Comparison of ENCODE assay signal across 2 cellular contexts in the genomic region with DNA sequence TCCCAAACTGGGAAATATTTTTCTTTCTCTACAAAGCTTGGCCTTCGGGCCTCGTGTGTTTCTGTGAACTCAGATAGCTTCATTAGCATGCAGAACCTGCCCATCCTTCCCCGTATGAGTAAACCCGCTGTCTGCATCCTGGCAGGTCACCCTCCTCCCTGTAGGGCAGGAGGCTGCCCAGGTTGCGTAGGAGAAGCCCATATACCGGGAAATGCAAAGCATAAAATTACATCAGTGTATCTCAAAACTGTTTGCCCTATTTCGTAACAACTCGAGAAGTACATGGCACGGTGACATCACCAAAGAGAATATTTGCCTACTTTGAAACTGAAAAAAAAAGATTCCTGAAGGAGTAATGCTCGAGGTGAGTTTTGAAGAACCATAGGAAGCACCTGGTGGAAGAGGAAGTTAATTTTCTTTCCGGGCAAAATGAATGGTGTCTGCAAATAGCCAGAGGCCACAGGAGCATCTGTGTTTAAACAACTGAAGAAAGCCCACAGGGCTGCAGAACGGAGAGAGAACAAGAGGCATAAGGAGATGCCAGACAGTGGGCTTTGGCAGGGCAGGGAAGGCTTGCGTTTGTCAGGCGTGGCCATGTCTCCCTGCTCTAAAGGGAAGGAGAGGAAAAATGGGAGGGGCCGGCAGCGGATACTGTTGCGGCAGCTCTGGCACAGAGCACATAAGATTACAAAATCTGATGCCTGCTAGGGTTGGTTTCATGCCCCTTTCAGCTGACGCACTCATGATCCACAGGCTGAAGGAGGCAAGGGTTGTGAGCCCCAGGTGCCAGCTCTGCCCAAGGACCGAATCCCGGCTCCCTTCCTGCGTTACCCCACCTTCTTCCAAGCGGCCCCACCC.
TF ChIP-seq lines count a peak whose summit lies in the region.

No MANE protein-coding gene starts in this region.

TF ChIP-seq in A549, 52 proteins besides CTCF, POLR2A, EP300 and RAD21 (continued from another document):
- TF ChIP-seq PHF8 (IDR thresholded peaks at IDR 0.05; ENCODE audit: borderline replicate concordance, low read depth), result no peak
- TF ChIP-seq FOSL2 (IDR thresholded peaks at IDR 0.05), result no peak
- 0 out of 2 replicates have a peak, but pooled peaks have one; percentile 35 for TF ChIP-seq FOSL2 (CRISPR knock-in tag; IDR thresholded peaks at IDR 0.05)
- no peak for TF ChIP-seq SREBF2 (IDR thresholded peaks at IDR 0.05)
- TF ChIP-seq ZSCAN20 (CRISPR knock-in tag; IDR thresholded peaks at IDR 0.05), result no peak
- TF ChIP-seq, protein P1, sequence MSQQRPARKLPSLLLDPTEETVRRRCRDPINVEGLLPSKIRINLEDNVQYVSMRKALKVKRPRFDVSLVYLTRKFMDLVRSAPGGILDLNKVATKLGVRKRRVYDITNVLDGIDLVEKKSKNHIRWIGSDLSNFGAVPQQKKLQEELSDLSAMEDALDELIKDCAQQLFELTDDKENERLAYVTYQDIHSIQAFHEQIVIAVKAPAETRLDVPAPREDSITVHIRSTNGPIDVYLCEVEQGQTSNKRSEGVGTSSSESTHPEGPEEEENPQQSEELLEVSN (IDR thresholded peaks at IDR 0.05; ENCODE audit: borderline replicate concordance, low read depth), result no peak
- TF ChIP-seq, protein P2, sequence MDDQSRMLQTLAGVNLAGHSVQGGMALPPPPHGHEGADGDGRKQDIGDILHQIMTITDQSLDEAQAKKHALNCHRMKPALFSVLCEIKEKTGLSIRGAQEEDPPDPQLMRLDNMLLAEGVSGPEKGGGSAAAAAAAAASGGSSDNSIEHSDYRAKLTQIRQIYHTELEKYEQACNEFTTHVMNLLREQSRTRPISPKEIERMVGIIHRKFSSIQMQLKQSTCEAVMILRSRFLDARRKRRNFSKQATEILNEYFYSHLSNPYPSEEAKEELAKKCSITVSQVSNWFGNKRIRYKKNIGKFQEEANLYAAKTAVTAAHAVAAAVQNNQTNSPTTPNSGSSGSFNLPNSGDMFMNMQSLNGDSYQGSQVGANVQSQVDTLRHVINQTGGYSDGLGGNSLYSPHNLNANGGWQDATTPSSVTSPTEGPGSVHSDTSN (IDR thresholded peaks at IDR 0.05), result no peak
- no peak for TF ChIP-seq HOXB5 (CRISPR knock-in tag; IDR thresholded peaks at IDR 0.05)
- no peak for TF ChIP-seq MAFK (IDR thresholded peaks at IDR 0.05; ENCODE audit: partially characterized antibody)
- TF ChIP-seq RCOR1 (IDR thresholded peaks at IDR 0.05; ENCODE audit: low read depth, low read length), result no peak
- no peak for TF ChIP-seq BHLHE40 (IDR thresholded peaks at IDR 0.05; ENCODE audit: low read depth, low read length)
- no peak for TF ChIP-seq NPAS2 (CRISPR knock-in tag; IDR thresholded peaks at IDR 0.05; ENCODE audit: borderline replicate concordance)
- no peak for TF ChIP-seq ESRRA (IDR thresholded peaks at IDR 0.05; ENCODE audit: borderline replicate concordance, low read length)
- peak in 1 of 2 experiments; percentile 47; a peak in 1 of 5 replicates for TF ChIP-seq JUN (IDR thresholded peaks at IDR 0.05)
- no peak for TF ChIP-seq KDM5A (IDR thresholded peaks at IDR 0.05)
- TF ChIP-seq FOXS1 (CRISPR knock-in tag; IDR thresholded peaks at IDR 0.05), result no peak
- TF ChIP-seq GATA3 (IDR thresholded peaks at IDR 0.05; ENCODE audit: borderline replicate concordance), result 0 out of 2 replicates have a peak, but pooled peaks have one; percentile 11
- TF ChIP-seq MAZ (IDR thresholded peaks at IDR 0.05; ENCODE audit: borderline replicate concordance, low read depth, low read length), result no peak

TF ChIP-seq in liver, 16 proteins besides CTCF, POLR2A, EP300 and RAD21 (continued from another document):
- TF ChIP-seq, protein P3, sequence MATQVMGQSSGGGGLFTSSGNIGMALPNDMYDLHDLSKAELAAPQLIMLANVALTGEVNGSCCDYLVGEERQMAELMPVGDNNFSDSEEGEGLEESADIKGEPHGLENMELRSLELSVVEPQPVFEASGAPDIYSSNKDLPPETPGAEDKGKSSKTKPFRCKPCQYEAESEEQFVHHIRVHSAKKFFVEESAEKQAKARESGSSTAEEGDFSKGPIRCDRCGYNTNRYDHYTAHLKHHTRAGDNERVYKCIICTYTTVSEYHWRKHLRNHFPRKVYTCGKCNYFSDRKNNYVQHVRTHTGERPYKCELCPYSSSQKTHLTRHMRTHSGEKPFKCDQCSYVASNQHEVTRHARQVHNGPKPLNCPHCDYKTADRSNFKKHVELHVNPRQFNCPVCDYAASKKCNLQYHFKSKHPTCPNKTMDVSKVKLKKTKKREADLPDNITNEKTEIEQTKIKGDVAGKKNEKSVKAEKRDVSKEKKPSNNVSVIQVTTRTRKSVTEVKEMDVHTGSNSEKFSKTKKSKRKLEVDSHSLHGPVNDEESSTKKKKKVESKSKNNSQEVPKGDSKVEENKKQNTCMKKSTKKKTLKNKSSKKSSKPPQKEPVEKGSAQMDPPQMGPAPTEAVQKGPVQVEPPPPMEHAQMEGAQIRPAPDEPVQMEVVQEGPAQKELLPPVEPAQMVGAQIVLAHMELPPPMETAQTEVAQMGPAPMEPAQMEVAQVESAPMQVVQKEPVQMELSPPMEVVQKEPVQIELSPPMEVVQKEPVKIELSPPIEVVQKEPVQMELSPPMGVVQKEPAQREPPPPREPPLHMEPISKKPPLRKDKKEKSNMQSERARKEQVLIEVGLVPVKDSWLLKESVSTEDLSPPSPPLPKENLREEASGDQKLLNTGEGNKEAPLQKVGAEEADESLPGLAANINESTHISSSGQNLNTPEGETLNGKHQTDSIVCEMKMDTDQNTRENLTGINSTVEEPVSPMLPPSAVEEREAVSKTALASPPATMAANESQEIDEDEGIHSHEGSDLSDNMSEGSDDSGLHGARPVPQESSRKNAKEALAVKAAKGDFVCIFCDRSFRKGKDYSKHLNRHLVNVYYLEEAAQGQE (IDR thresholded peaks at IDR 0.05), result peak; percentile 54
- peak in 1 of 2 donors; percentile 76 for TF ChIP-seq EGR1 (IDR thresholded peaks at IDR 0.05; ENCODE audit: low read depth in 2 of 2)
- TF ChIP-seq TAF1 (conservative IDR thresholded peaks at IDR 0.05), result peak; percentile 62
- peak; percentile 11 to 29 for TF ChIP-seq GABPA (IDR thresholded peaks at IDR 0.05 in 1 of 2, conservative IDR thresholded peaks at IDR 0.05 in 1 of 2)
- peak; percentile 83 for TF ChIP-seq SP1 (IDR thresholded peaks at IDR 0.05)
- TF ChIP-seq RXRA (IDR thresholded peaks at IDR 0.05), result peak; percentile 92 to 93
- TF ChIP-seq, protein P4, sequence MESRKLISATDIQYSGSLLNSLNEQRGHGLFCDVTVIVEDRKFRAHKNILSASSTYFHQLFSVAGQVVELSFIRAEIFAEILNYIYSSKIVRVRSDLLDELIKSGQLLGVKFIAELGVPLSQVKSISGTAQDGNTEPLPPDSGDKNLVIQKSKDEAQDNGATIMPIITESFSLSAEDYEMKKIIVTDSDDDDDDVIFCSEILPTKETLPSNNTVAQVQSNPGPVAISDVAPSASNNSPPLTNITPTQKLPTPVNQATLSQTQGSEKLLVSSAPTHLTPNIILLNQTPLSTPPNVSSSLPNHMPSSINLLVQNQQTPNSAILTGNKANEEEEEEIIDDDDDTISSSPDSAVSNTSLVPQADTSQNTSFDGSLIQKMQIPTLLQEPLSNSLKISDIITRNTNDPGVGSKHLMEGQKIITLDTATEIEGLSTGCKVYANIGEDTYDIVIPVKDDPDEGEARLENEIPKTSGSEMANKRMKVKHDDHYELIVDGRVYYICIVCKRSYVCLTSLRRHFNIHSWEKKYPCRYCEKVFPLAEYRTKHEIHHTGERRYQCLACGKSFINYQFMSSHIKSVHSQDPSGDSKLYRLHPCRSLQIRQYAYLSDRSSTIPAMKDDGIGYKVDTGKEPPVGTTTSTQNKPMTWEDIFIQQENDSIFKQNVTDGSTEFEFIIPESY (IDR thresholded peaks at IDR 0.05), result peak; percentile 42
- no peak for TF ChIP-seq FOXA1 (IDR thresholded peaks at IDR 0.05)
- TF ChIP-seq HNF4A (conservative IDR thresholded peaks at IDR 0.05), result peak; percentile 78 to 80
- TF ChIP-seq YY1 (IDR thresholded peaks at IDR 0.05), result peak; percentile 90
- TF ChIP-seq, protein P5, sequence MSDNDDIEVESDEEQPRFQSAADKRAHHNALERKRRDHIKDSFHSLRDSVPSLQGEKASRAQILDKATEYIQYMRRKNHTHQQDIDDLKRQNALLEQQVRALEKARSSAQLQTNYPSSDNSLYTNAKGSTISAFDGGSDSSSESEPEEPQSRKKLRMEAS (IDR thresholded peaks at IDR 0.05), result peak; percentile 73
- TF ChIP-seq FOXA2 (IDR thresholded peaks at IDR 0.05), result peak; percentile 33
- peak; percentile 44 for TF ChIP-seq NR2F2 (IDR thresholded peaks at IDR 0.05)
- peak; percentile 77 to 91 for TF ChIP-seq JUND (IDR thresholded peaks at IDR 0.05)
